In the genomic region with DNA sequence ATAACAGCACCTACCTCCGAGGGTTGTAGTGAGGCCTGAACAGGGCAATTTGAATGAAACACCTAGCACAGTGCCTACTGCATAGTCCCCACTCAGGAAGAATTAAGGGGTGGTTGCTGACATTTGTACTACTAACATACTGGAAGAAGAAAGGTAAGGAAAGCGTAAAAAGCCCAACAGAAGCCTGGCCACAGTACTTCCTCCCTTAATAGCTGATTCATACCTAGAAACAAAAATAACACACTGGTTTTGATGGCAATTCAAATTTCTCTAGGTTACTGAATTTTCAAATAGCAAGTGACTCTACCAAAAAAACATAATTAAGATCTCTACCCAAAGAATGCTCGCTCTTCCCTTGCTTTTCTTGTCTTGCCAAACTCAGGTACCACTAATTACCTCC, we compare ENCODE assay signal across 29 cellular contexts. TPM values are rescaled to one million over a fixed set of nuclear protein-coding genes. Genes with fewer than 3 reads are reported as not detected.
DNase-seq lines count a peak whose midpoint lies in the region; ATAC-seq and TF ChIP-seq lines count a peak whose summit lies in the region.
"Had no signal": no experiment of that assay in that cellular context is flagged by ENCODE, and none has a peak within 500 bp of the region (broad histone marks: within the 10 kb centered on the region; RNA-seq: fewer than 3 reads in every experiment).

No MANE protein-coding gene starts in this region.

- no peak for TF ChIP-seq POLR2A in GM18505 (IDR thresholded peaks at IDR 0.05; ENCODE audit: borderline replicate concordance, extremely low read depth, insufficient read depth, insufficient read length)

- no peaks in the 10 kb centered on the region for H3K27me3 Mint-ChIP-seq in activated CD8-positive, alpha-beta T cell treated with anti-CD3 and anti-CD28 coated beads for 36 hours
- H3K27me3 Mint-ChIP-seq in activated CD8-positive, alpha-beta T cell treated with anti-CD3 and anti-CD28 coated beads, Interleukin-2, amount 10 ng/mL, durations not matched to agents 7 days and 5 days (ENCODE audit: low read depth) = no peaks in the 10 kb centered on the region
- H3K27me3 Mint-ChIP-seq: brain; naive thymus-derived CD8-positive, alpha-beta T cell; T-helper 17 cell had no signal

- CTCF ChIA-PET in activated CD8-positive, alpha-beta T cell treated with anti-CD3 and anti-CD28 coated beads for 36 hours (lab: Charles Lee) = no interaction called here
- CTCF ChIA-PET in activated CD8-positive, alpha-beta T cell treated with anti-CD3 and anti-CD28 coated beads, Interleukin-2, amount 10 ng/mL, durations not matched to agents 7 days and 5 days (lab: Charles Lee) = interaction anchor here (0.7 kb wide), 1 partner anchor 16 kb away, joined by 3 read pairs; no protein-coding TSS in a partner anchor

- peak; percentile 13 for ATAC-seq in activated CD8-positive, alpha-beta T cell treated with anti-CD3 and anti-CD28 coated beads for 36 hours
- no peak for ATAC-seq in activated CD8-positive, alpha-beta T cell treated with anti-CD3 and anti-CD28 coated beads, Interleukin-2, amount 10 ng/mL, durations not matched to agents 7 days and 5 days
- ATAC-seq in GM18502 (IDR thresholded peaks at IDR 0.05; ENCODE audit: poor library complexity, unreplicated experiment) (peak; percentile 70), GM18505 (IDR thresholded peaks at IDR 0.05; ENCODE audit: unreplicated experiment) (no peak)
- ATAC-seq: gastrocnemius medialis; K562; lower lobe of right lung; naive thymus-derived CD8-positive, alpha-beta T cell; PC-3; T-helper 17 cell had no signal

- intact Hi-C loops in activated CD8-positive, alpha-beta T cell treated with anti-CD3 and anti-CD28 coated beads for 36 hours (cut with micrococcal nuclease) = no loop called here

- H3K4me3 Mint-ChIP-seq in activated CD8-positive, alpha-beta T cell treated with anti-CD3 and anti-CD28 coated beads for 36 hours = no peak overlapping the region
- no peak overlapping the region for H3K4me3 Mint-ChIP-seq in activated CD8-positive, alpha-beta T cell treated with anti-CD3 and anti-CD28 coated beads, Interleukin-2, amount 10 ng/mL, durations not matched to agents 7 days and 5 days
- H3K4me3 Mint-ChIP-seq: brain; CD14-positive monocyte; naive thymus-derived CD8-positive, alpha-beta T cell; T-helper 17 cell had no signal

- no peak overlapping the region for H2BK5ac ChIP-seq in mesenchymal stem cell (ENCODE audit: low read depth, low read length, poor library complexity, severe bottlenecking)

- no peak overlapping the region for H3K14ac ChIP-seq in mesenchymal stem cell (ENCODE audit: low read length in 2 of 2)

- H3K4me2 ChIP-seq in Loucy (ENCODE audit: low read depth, low read length, poor library complexity, severe bottlenecking) (peak overlapping the region; percentile 7), mesenchymal stem cell (ENCODE audit: low read length, poor library complexity, severe bottlenecking) (no peak overlapping the region)
- H3K4me2 ChIP-seq: hepatocyte, SK-N-SH had no signal

- H2BK15ac ChIP-seq in mesenchymal stem cell (ENCODE audit: low read depth, poor library complexity, severe bottlenecking) = no peak overlapping the region

- H3K4me3 ChIP-seq in Loucy (ENCODE audit: low read length, poor library complexity, severe bottlenecking) = no peak overlapping the region
- no peak overlapping the region for H3K4me3 ChIP-seq in mesenchymal stem cell (ENCODE audit: insufficient read depth in 1 of 2, low read depth in 1 of 2, low read length in 2 of 2)
- H3K4me3 ChIP-seq: adrenal gland, gastrocnemius medialis, hepatocyte, K562, lower lobe of right lung, MG63 had no signal

- H3K9ac ChIP-seq in Loucy (ENCODE audit: low read depth, low read length, poor library complexity, severe bottlenecking) = no peak overlapping the region
- no peak overlapping the region for H3K9ac ChIP-seq in mesenchymal stem cell (ENCODE audit: low read length)
- H3K9ac ChIP-seq: SK-N-SH had no signal

- H3K9me3 Mint-ChIP-seq in activated CD8-positive, alpha-beta T cell treated with anti-CD3 and anti-CD28 coated beads for 36 hours = no peaks in the 10 kb centered on the region
- H3K9me3 Mint-ChIP-seq in activated CD8-positive, alpha-beta T cell treated with anti-CD3 and anti-CD28 coated beads, Interleukin-2, amount 10 ng/mL, durations not matched to agents 7 days and 5 days (ENCODE audit: insufficient read depth) = no peaks in the 10 kb centered on the region
- H3K9me3 Mint-ChIP-seq: naive thymus-derived CD8-positive, alpha-beta T cell had no signal

- no peak overlapping the region for H3K18ac ChIP-seq in mesenchymal stem cell (ENCODE audit: low read depth in 1 of 2, low read length in 2 of 2)

- no peak for DNase-seq in activated CD8-positive, alpha-beta T cell treated with anti-CD3 and anti-CD28 coated beads for 36 hours
- no peak for DNase-seq in activated CD8-positive, alpha-beta T cell treated with anti-CD3 and anti-CD28 coated beads, Interleukin-2, amount 10 ng/mL, durations not matched to agents 7 days and 5 days
- no peak for DNase-seq in mesenchymal stem cell
- no peak for DNase-seq in T1000 (lab: John Stamatoyannopoulos, UW)
- DNase-seq in DMS53 treated with DMSO at 0.1 percent for 48 hours (lab: John Stamatoyannopoulos, UW; ENCODE audit: unreplicated experiment) = no peak
- DNase-seq: activated gamma-delta T cell; adrenal gland; Calu3; DND-41; gastrocnemius medialis; GF-D8; kidney glomerular epithelial cell; lower lobe of right lung; MG63; naive thymus-derived CD8-positive, alpha-beta T cell; NCI-H1105 treated with DMSO at 0.1 percent for 48 hours; NCI-H1930; NCI-H524 treated with DMSO at 0.1 percent for 48 hours; PC-3; SK-N-SH; stimulated activated CD4-positive, alpha-beta T cell treated with anti-CD3 and anti-CD28 coated beads, Interleukin-4, amount 100 ng/mL, for 1 hour; T-helper 17 cell had no signal

- POLR2A ChIA-PET in activated CD8-positive, alpha-beta T cell treated with anti-CD3 and anti-CD28 coated beads for 36 hours (lab: Charles Lee) = no interaction called here
- POLR2A ChIA-PET in activated CD8-positive, alpha-beta T cell treated with anti-CD3 and anti-CD28 coated beads, Interleukin-2, amount 10 ng/mL, durations not matched to agents 7 days and 5 days (lab: Charles Lee) = interaction anchor here (1.1 kb wide), 1 partner anchor 461 kb away, joined by 3 read pairs; no protein-coding TSS in a partner anchor

- TF ChIP-seq CTCF in activated CD8-positive, alpha-beta T cell treated with anti-CD3 and anti-CD28 coated beads for 36 hours (IDR thresholded peaks at IDR 0.05) = no peak
- no peak for TF ChIP-seq CTCF in Loucy (conservative IDR thresholded peaks at IDR 0.05; ENCODE audit: low read length)

- H3K4me1 Mint-ChIP-seq in activated CD8-positive, alpha-beta T cell treated with anti-CD3 and anti-CD28 coated beads for 36 hours (ENCODE audit: low read depth) = peaks cover 15% of the 10 kb centered on the region
- H3K4me1 Mint-ChIP-seq in activated CD8-positive, alpha-beta T cell treated with anti-CD3 and anti-CD28 coated beads, Interleukin-2, amount 10 ng/mL, durations not matched to agents 7 days and 5 days (ENCODE audit: low read depth) = peaks cover 25% of the 10 kb centered on the region

- no peak overlapping the region for H2BK120ac ChIP-seq in mesenchymal stem cell (ENCODE audit: low read depth, low read length)

- H3K36me3 ChIP-seq in Loucy (ENCODE audit: insufficient read depth, low read length) = peaks cover 71% of the 10 kb centered on the region
- H3K36me3 ChIP-seq in mesenchymal stem cell (ENCODE audit: control insufficient read depth in 1 of 2, insufficient read depth in 2 of 2, low read depth in 1 of 2, low read length in 2 of 2) = peaks cover 13 to 83% of the 10 kb centered on the region in 2 experiments

- H3K79me2 ChIP-seq in Loucy (ENCODE audit: insufficient read depth, low read length) = no peaks in the 10 kb centered on the region

- no peak overlapping the region for H3K23ac ChIP-seq in mesenchymal stem cell (ENCODE audit: low read length in 2 of 2)

- H2AFZ ChIP-seq in Loucy (ENCODE audit: low read length) (no peak overlapping the region), mesenchymal stem cell (ENCODE audit: low read depth, low read length) (no peak overlapping the region)
- H2AFZ ChIP-seq: hepatocyte had no signal

- H3K79me1 ChIP-seq in mesenchymal stem cell (replicated peaks; ENCODE audit: low read length, poor library complexity, severe bottlenecking) = peaks cover 15% of the 10 kb centered on the region

- H2BK12ac ChIP-seq in mesenchymal stem cell (ENCODE audit: low read length in 2 of 2) = no peak overlapping the region

- no peak overlapping the region for H2AK5ac ChIP-seq in mesenchymal stem cell (ENCODE audit: low read length, severe bottlenecking)

- H3K4me1 ChIP-seq in Loucy (ENCODE audit: insufficient read depth, low read length, poor library complexity, severe bottlenecking) = no peaks in the 10 kb centered on the region
- H3K4me1 ChIP-seq in mesenchymal stem cell (ENCODE audit: control insufficient read depth, insufficient read depth, low read depth, low read length) = peaks cover 2% of the 10 kb centered on the region
- H3K4me1 ChIP-seq: adrenal gland, gastrocnemius medialis, lower lobe of right lung had no signal

- no peak overlapping the region for H3K4ac ChIP-seq in mesenchymal stem cell (ENCODE audit: low read depth in 1 of 2, low read length in 2 of 2)

- H3K27ac Mint-ChIP-seq in activated CD8-positive, alpha-beta T cell treated with anti-CD3 and anti-CD28 coated beads for 36 hours = peak overlapping the region; percentile 14
- H3K27ac Mint-ChIP-seq in activated CD8-positive, alpha-beta T cell treated with anti-CD3 and anti-CD28 coated beads, Interleukin-2, amount 10 ng/mL, durations not matched to agents 7 days and 5 days = no peak overlapping the region

- H4K91ac ChIP-seq in mesenchymal stem cell (ENCODE audit: low read length) = no peak overlapping the region

- peaks cover 52% of the 10 kb centered on the region for H3K36me3 Mint-ChIP-seq in activated CD8-positive, alpha-beta T cell treated with anti-CD3 and anti-CD28 coated beads for 36 hours (ENCODE audit: low read depth)
- H3K36me3 Mint-ChIP-seq in activated CD8-positive, alpha-beta T cell treated with anti-CD3 and anti-CD28 coated beads, Interleukin-2, amount 10 ng/mL, durations not matched to agents 7 days and 5 days (ENCODE audit: low read depth) = peaks cover 79% of the 10 kb centered on the region

- 99% methylated on average over 3 of the region's 3 CpGs for WGBS in mesenchymal stem cell

- H3K27ac ChIP-seq in mesenchymal stem cell (ENCODE audit: low read length, poor library complexity, severe bottlenecking) = peak overlapping the region; percentile 18
- H3K27ac ChIP-seq: adrenal gland, gastrocnemius medialis, hepatocyte, lower lobe of right lung had no signal

- no peaks in the 10 kb centered on the region for H3K27me3 ChIP-seq in Loucy (ENCODE audit: insufficient read depth, low read length, poor library complexity, severe bottlenecking)
- no peaks in the 10 kb centered on the region for H3K27me3 ChIP-seq in mesenchymal stem cell (ENCODE audit: control insufficient read depth in 1 of 2, insufficient read depth in 1 of 2, low read length in 2 of 2)
- H3K27me3 ChIP-seq: adrenal gland, gastrocnemius medialis, hepatocyte, MG63 had no signal

- no peaks in the 10 kb centered on the region for H3K9me3 ChIP-seq in Loucy (ENCODE audit: insufficient read depth, low read depth, low read length)
- H3K9me3 ChIP-seq in mesenchymal stem cell (ENCODE audit: control insufficient read depth, low read length) = no peaks in the 10 kb centered on the region
- H3K9me3 ChIP-seq: adrenal gland, gastrocnemius medialis, lower lobe of right lung, MG63, SK-N-SH had no signal

- no peaks in the 10 kb centered on the region for H4K20me1 ChIP-seq in Loucy (ENCODE audit: insufficient read depth, low read length, poor library complexity, severe bottlenecking)

- no peaks in the 10 kb centered on the region for H3F3A ChIP-seq in Loucy (ENCODE audit: low read depth)

- no peaks in the 10 kb centered on the region for H3K9me2 ChIP-seq in Loucy (replicated peaks; ENCODE audit: low read depth, low read length)
- H3K9me2 ChIP-seq: SK-N-SH had no signal

- no peak overlapping the region for H4K8ac ChIP-seq in mesenchymal stem cell (ENCODE audit: low read length)

RNA-seq across cellular contexts. Expression of a gene that starts 16.2 kb away (rescaled TPM):
- total RNA-seq in activated CD8-positive, alpha-beta T cell treated with anti-CD3 and anti-CD28 coated beads for 36 hours = 10 to 100 TPM; 69.0 to 69.1 TPM
- total RNA-seq in activated CD8-positive, alpha-beta T cell treated with anti-CD3 and anti-CD28 coated beads, Interleukin-2, amount 10 ng/mL, durations not matched to agents 7 days and 5 days = 10 to 100 TPM; 76.4 to 81.8 TPM
- 65.0 TPM for polyA plus RNA-seq in mesenchymal stem cell (2013, experiment 1 of 2)
- polyA plus RNA-seq in mesenchymal stem cell (2013, experiment 2 of 2) = 66.1 TPM

Comparison
In these comparisons a context has a peak if more than half of its experiments do, and no peak if none do; other contexts are left out.
1. ATAC-seq: peak in activated CD8-positive, alpha-beta T cell treated with anti-CD3 and anti-CD28 coated beads for 36 hours (single experiment) and GM18502 (single experiment); none in activated CD8-positive, alpha-beta T cell treated with anti-CD3 and anti-CD28 coated beads, Interleukin-2, amount 10 ng/mL, durations not matched to agents 7 days and 5 days (single experiment) and GM18505 (single experiment).